ENCODE assay signal across 22 cellular contexts in genomic region chr4:72984351-72984750, GRCh38.
DNase-seq lines count a peak whose midpoint lies in the region; ATAC-seq lines count a peak whose summit lies in the region.
"Had no signal": no experiment of that assay in that cellular context is flagged by ENCODE, and none has a peak within 500 bp of the region (broad histone marks: within the 10 kb centered on the region; RNA-seq: fewer than 3 reads in every experiment).

No MANE protein-coding gene starts in this region.

- intact Hi-C loops in activated CD4-positive, alpha-beta T cell treated with anti-CD3 and anti-CD28 coated beads for 36 hours (cut with DNase I, micrococcal nuclease) = no loop called here
- intact Hi-C loops in activated CD4-positive, alpha-beta T cell treated with anti-CD3 and anti-CD28 coated beads, Interleukin-2, amount 10 ng/mL, durations not matched to agents 24 days and 14 days (cut with micrococcal nuclease) = no loop called here
- intact Hi-C loops in activated naive CD4-positive, alpha-beta T cell treated with anti-CD3 and anti-CD28 coated beads for 36 hours (cut with micrococcal nuclease) = no loop called here
- intact Hi-C loops in Right ventricle myocardium superior (cut with DNase I) = no loop called here

- CTCF ChIA-PET in activated CD4-positive, alpha-beta T cell treated with anti-CD3 and anti-CD28 coated beads for 36 hours (lab: Charles Lee) = no interaction called here
- CTCF ChIA-PET in activated naive CD4-positive, alpha-beta T cell treated with anti-CD3 and anti-CD28 coated beads for 36 hours (lab: Charles Lee) = interaction anchor here (0.7 kb wide), 1 partner anchor 9 kb away, joined by 3 read pairs; no protein-coding TSS in a partner anchor

- no peaks in the 10 kb centered on the region for H3K36me3 Mint-ChIP-seq in activated CD4-positive, alpha-beta T cell treated with anti-CD3 and anti-CD28 coated beads for 36 hours (ENCODE audit: low read depth)
- no peaks in the 10 kb centered on the region for H3K36me3 Mint-ChIP-seq in activated CD4-positive, alpha-beta T cell treated with anti-CD3 and anti-CD28 coated beads, Interleukin-2, amount 10 ng/mL, durations not matched to agents 24 days and 14 days (ENCODE audit: low read depth)
- no peaks in the 10 kb centered on the region for H3K36me3 Mint-ChIP-seq in activated naive CD4-positive, alpha-beta T cell treated with anti-CD3 and anti-CD28 coated beads for 36 hours (ENCODE audit: low read depth)

- peaks cover 7% of the 10 kb centered on the region for H3K27me3 Mint-ChIP-seq in activated CD4-positive, alpha-beta T cell treated with anti-CD3 and anti-CD28 coated beads for 36 hours
- no peaks in the 10 kb centered on the region for H3K27me3 Mint-ChIP-seq in activated CD4-positive, alpha-beta T cell treated with anti-CD3 and anti-CD28 coated beads, Interleukin-2, amount 10 ng/mL, durations not matched to agents 24 days and 14 days
- peaks cover 4% of the 10 kb centered on the region for H3K27me3 Mint-ChIP-seq in activated naive CD4-positive, alpha-beta T cell treated with anti-CD3 and anti-CD28 coated beads for 36 hours (ENCODE audit: low read depth)
- peaks cover 24% of the 10 kb centered on the region for H3K27me3 Mint-ChIP-seq in stimulated activated naive CD8-positive, alpha-beta T cell treated with anti-CD3 and anti-CD28 coated beads, Interleukin-15, amount 100 ng/mL, for 72 hours

- H3K27ac Mint-ChIP-seq in activated CD4-positive, alpha-beta T cell treated with anti-CD3 and anti-CD28 coated beads for 36 hours = no peak overlapping the region
- no peak overlapping the region for H3K27ac Mint-ChIP-seq in activated CD4-positive, alpha-beta T cell treated with anti-CD3 and anti-CD28 coated beads, Interleukin-2, amount 10 ng/mL, durations not matched to agents 24 days and 14 days
- no peak overlapping the region for H3K27ac Mint-ChIP-seq in activated naive CD4-positive, alpha-beta T cell treated with anti-CD3 and anti-CD28 coated beads for 36 hours
- no peak overlapping the region for H3K27ac Mint-ChIP-seq in stimulated activated naive CD8-positive, alpha-beta T cell treated with anti-CD3 and anti-CD28 coated beads, Interleukin-15, amount 100 ng/mL, for 72 hours
- H3K27ac Mint-ChIP-seq: CD4-positive, alpha-beta T cell had no signal

- POLR2A ChIA-PET in activated CD4-positive, alpha-beta T cell treated with anti-CD3 and anti-CD28 coated beads for 36 hours (lab: Charles Lee) = no interaction called here

- H3K4me1 Mint-ChIP-seq in activated CD4-positive, alpha-beta T cell treated with anti-CD3 and anti-CD28 coated beads for 36 hours = peaks cover 10% of the 10 kb centered on the region
- H3K4me1 Mint-ChIP-seq in activated CD4-positive, alpha-beta T cell treated with anti-CD3 and anti-CD28 coated beads, Interleukin-2, amount 10 ng/mL, durations not matched to agents 24 days and 14 days = no peaks in the 10 kb centered on the region
- peaks cover 11% of the 10 kb centered on the region for H3K4me1 Mint-ChIP-seq in activated naive CD4-positive, alpha-beta T cell treated with anti-CD3 and anti-CD28 coated beads for 36 hours (ENCODE audit: low read depth)
- H3K4me1 Mint-ChIP-seq in stimulated activated naive CD8-positive, alpha-beta T cell treated with anti-CD3 and anti-CD28 coated beads, Interleukin-15, amount 100 ng/mL, for 72 hours = peaks cover 16% of the 10 kb centered on the region

- H3K4me3 Mint-ChIP-seq in activated CD4-positive, alpha-beta T cell treated with anti-CD3 and anti-CD28 coated beads for 36 hours = no peak overlapping the region
- H3K4me3 Mint-ChIP-seq in activated CD4-positive, alpha-beta T cell treated with anti-CD3 and anti-CD28 coated beads, Interleukin-2, amount 10 ng/mL, durations not matched to agents 24 days and 14 days = no peak overlapping the region
- no peak overlapping the region for H3K4me3 Mint-ChIP-seq in activated naive CD4-positive, alpha-beta T cell treated with anti-CD3 and anti-CD28 coated beads for 36 hours
- H3K4me3 Mint-ChIP-seq in stimulated activated naive CD8-positive, alpha-beta T cell treated with anti-CD3 and anti-CD28 coated beads, Interleukin-15, amount 100 ng/mL, for 72 hours = no peak overlapping the region
- H3K4me3 Mint-ChIP-seq: CD4-positive, alpha-beta T cell had no signal

- peak; percentile 57 for ATAC-seq in activated CD4-positive, alpha-beta T cell treated with anti-CD3 and anti-CD28 coated beads for 36 hours
- ATAC-seq in stimulated activated naive CD8-positive, alpha-beta T cell treated with anti-CD3 and anti-CD28 coated beads, Interleukin-15, Interleukin-2, amounts not matched to agents 100 U/mL and 50 U/mL, for 24 hours = peak; percentile 43
- ATAC-seq in stimulated activated naive CD8-positive, alpha-beta T cell treated with anti-CD3 and anti-CD28 coated beads, Interleukin-15, amount 100 ng/mL, for 72 hours = no peak
- no peak for ATAC-seq in Right ventricle myocardium superior (ENCODE audit: poor library complexity)
- ATAC-seq: HepG2, K562 had no signal

- no peaks in the 10 kb centered on the region for H3K9me3 Mint-ChIP-seq in activated CD4-positive, alpha-beta T cell treated with anti-CD3 and anti-CD28 coated beads for 36 hours (ENCODE audit: low read depth)
- H3K9me3 Mint-ChIP-seq in activated CD4-positive, alpha-beta T cell treated with anti-CD3 and anti-CD28 coated beads, Interleukin-2, amount 10 ng/mL, durations not matched to agents 24 days and 14 days = no peaks in the 10 kb centered on the region
- no peaks in the 10 kb centered on the region for H3K9me3 Mint-ChIP-seq in activated naive CD4-positive, alpha-beta T cell treated with anti-CD3 and anti-CD28 coated beads for 36 hours
- no peaks in the 10 kb centered on the region for H3K9me3 Mint-ChIP-seq in stimulated activated naive CD8-positive, alpha-beta T cell treated with anti-CD3 and anti-CD28 coated beads, Interleukin-15, amount 100 ng/mL, for 72 hours
- H3K9me3 Mint-ChIP-seq: CD4-positive, alpha-beta T cell had no signal

- peak; percentile 20 for DNase-seq in activated CD4-positive, alpha-beta T cell treated with anti-CD3 and anti-CD28 coated beads for 36 hours
- no peak for DNase-seq in activated CD4-positive, alpha-beta T cell treated with anti-CD3 and anti-CD28 coated beads, Interleukin-2, amount 10 ng/mL, durations not matched to agents 24 days and 14 days
- peak; percentile 27 for DNase-seq in activated naive CD4-positive, alpha-beta T cell treated with anti-CD3 and anti-CD28 coated beads for 36 hours
- no peak for DNase-seq in activated naive CD4-positive, alpha-beta T cell treated with Interleukin-2 at 50 U/mL for 16 hours
- no peak for DNase-seq in stimulated activated naive CD8-positive, alpha-beta T cell treated with anti-CD3 and anti-CD28 coated beads, Interleukin-15, Interleukin-2, amounts not matched to agents 100 U/mL and 50 U/mL, for 24 hours
- no peak for DNase-seq in stimulated activated naive CD8-positive, alpha-beta T cell treated with anti-CD3 and anti-CD28 coated beads, Interleukin-15, amount 100 ng/mL, for 72 hours
- DNase-seq in Right ventricle myocardium superior = no peak
- DNase-seq in GM19240 (ENCODE audit: insufficient read length, low spot score) = no peak
- DNase-seq: ACHN; CD4-positive, alpha-beta T cell; COR-L47; DMS79 treated with DMSO at 0.1 percent for 48 hours; GM23248; MG63; NCI-H1048; NCI-H1417 treated with DMSO at 0.1 percent for 48 hours; NCI-H187; NCI-H446; NCI-H526; OCI-M1 had no signal

Comparison
In these comparisons a context has a peak if more than half of its experiments do, and no peak if none do; other contexts are left out.
1. ATAC-seq: peak in activated CD4-positive, alpha-beta T cell treated with anti-CD3 and anti-CD28 coated beads for 36 hours (single experiment) and stimulated activated naive CD8-positive, alpha-beta T cell treated with anti-CD3 and anti-CD28 coated beads, Interleukin-15, Interleukin-2, amounts not matched to agents 100 U/mL and 50 U/mL, for 24 hours (single experiment); none in stimulated activated naive CD8-positive, alpha-beta T cell treated with anti-CD3 and anti-CD28 coated beads, Interleukin-15, amount 100 ng/mL, for 72 hours (single experiment) and Right ventricle myocardium superior (single experiment).
2. DNase-seq: peak in activated CD4-positive, alpha-beta T cell treated with anti-CD3 and anti-CD28 coated beads for 36 hours (single experiment) and activated naive CD4-positive, alpha-beta T cell treated with anti-CD3 and anti-CD28 coated beads for 36 hours (single experiment); none in activated CD4-positive, alpha-beta T cell treated with anti-CD3 and anti-CD28 coated beads, Interleukin-2, amount 10 ng/mL, durations not matched to agents 24 days and 14 days (single experiment), activated naive CD4-positive, alpha-beta T cell treated with Interleukin-2 at 50 U/mL for 16 hours (single experiment), stimulated activated naive CD8-positive, alpha-beta T cell treated with anti-CD3 and anti-CD28 coated beads, Interleukin-15, Interleukin-2, amounts not matched to agents 100 U/mL and 50 U/mL, for 24 hours (single experiment), stimulated activated naive CD8-positive, alpha-beta T cell treated with anti-CD3 and anti-CD28 coated beads, Interleukin-15, amount 100 ng/mL, for 72 hours (0 of 2), Right ventricle myocardium superior (single experiment) and GM19240 (single experiment).